ENCODE assay signal across 1 cellular context in the genomic region with DNA sequence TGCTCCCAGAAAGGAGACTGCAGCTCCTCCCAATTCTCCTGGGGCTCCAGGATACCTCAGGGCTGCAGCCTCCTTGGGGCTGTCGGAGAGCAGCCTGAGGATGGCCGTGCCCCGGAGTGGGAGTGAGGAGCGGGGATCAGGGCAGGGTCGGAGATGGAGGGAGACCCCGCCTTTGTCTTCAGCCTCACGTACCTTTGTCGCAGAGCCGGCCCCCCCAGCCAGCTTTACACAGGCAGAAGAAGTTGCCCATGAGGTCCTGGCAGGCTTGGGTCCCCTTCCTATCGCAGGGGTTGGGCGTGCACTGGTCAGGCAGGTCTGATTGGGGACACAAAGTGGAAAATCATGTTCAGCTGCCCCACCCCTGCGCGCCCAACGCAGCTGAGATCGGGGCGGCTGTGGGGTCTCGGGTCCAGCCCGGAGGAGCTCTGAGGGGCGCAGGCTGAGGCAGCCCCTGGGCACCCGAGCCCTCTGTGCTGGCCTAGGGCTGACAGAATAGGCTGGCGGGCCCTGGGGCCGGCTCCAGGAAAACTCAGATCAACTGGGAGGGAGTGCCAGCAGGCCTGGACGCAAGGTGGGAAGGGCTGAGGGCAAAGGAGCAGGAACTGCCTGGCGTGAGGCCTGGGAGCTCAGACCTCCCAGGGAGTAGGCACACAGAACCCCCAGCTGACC.
TF ChIP-seq lines count a peak whose summit lies in the region.

No MANE protein-coding gene starts in this region.

TF ChIP-seq in HCT116, 20 proteins besides CTCF, POLR2A, EP300 and RAD21 (continued from another document):
- TF ChIP-seq, protein P1, sequence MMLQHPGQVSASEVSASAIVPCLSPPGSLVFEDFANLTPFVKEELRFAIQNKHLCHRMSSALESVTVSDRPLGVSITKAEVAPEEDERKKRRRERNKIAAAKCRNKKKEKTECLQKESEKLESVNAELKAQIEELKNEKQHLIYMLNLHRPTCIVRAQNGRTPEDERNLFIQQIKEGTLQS (IDR thresholded peaks at IDR 0.05) = no peak
- no peak for TF ChIP-seq CEBPB (IDR thresholded peaks at IDR 0.05; ENCODE audit: low read depth)
- TF ChIP-seq JUND (IDR thresholded peaks at IDR 0.05) = no peak
- TF ChIP-seq EZH2phosphoT487 (IDR thresholded peaks at IDR 0.05; ENCODE audit: borderline replicate concordance) = no peak
- TF ChIP-seq, protein P2, sequence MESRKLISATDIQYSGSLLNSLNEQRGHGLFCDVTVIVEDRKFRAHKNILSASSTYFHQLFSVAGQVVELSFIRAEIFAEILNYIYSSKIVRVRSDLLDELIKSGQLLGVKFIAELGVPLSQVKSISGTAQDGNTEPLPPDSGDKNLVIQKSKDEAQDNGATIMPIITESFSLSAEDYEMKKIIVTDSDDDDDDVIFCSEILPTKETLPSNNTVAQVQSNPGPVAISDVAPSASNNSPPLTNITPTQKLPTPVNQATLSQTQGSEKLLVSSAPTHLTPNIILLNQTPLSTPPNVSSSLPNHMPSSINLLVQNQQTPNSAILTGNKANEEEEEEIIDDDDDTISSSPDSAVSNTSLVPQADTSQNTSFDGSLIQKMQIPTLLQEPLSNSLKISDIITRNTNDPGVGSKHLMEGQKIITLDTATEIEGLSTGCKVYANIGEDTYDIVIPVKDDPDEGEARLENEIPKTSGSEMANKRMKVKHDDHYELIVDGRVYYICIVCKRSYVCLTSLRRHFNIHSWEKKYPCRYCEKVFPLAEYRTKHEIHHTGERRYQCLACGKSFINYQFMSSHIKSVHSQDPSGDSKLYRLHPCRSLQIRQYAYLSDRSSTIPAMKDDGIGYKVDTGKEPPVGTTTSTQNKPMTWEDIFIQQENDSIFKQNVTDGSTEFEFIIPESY (IDR thresholded peaks at IDR 0.05; ENCODE audit: extremely low read depth, insufficient replicate concordance, low read length) = no peak
- TF ChIP-seq ZNF274 (IDR thresholded peaks at IDR 0.05; ENCODE audit: low read depth, low read length) = no peak
- TF ChIP-seq TCF7L2 (IDR thresholded peaks at IDR 0.05; ENCODE audit: borderline replicate concordance, extremely low read depth, insufficient read depth, insufficient read length) = no peak
- no peak for TF ChIP-seq EZH2 (IDR thresholded peaks at IDR 0.05)
- TF ChIP-seq FOSL1 (IDR thresholded peaks at IDR 0.05; ENCODE audit: low read depth) = no peak
- no peak for TF ChIP-seq ELF1 (IDR thresholded peaks at IDR 0.05; ENCODE audit: borderline replicate concordance, low read depth)
- no peak for TF ChIP-seq EGR1 (IDR thresholded peaks at IDR 0.05; ENCODE audit: low read depth)
- TF ChIP-seq ZFX (IDR thresholded peaks at IDR 0.05) = no peak
- TF ChIP-seq, protein P3, sequence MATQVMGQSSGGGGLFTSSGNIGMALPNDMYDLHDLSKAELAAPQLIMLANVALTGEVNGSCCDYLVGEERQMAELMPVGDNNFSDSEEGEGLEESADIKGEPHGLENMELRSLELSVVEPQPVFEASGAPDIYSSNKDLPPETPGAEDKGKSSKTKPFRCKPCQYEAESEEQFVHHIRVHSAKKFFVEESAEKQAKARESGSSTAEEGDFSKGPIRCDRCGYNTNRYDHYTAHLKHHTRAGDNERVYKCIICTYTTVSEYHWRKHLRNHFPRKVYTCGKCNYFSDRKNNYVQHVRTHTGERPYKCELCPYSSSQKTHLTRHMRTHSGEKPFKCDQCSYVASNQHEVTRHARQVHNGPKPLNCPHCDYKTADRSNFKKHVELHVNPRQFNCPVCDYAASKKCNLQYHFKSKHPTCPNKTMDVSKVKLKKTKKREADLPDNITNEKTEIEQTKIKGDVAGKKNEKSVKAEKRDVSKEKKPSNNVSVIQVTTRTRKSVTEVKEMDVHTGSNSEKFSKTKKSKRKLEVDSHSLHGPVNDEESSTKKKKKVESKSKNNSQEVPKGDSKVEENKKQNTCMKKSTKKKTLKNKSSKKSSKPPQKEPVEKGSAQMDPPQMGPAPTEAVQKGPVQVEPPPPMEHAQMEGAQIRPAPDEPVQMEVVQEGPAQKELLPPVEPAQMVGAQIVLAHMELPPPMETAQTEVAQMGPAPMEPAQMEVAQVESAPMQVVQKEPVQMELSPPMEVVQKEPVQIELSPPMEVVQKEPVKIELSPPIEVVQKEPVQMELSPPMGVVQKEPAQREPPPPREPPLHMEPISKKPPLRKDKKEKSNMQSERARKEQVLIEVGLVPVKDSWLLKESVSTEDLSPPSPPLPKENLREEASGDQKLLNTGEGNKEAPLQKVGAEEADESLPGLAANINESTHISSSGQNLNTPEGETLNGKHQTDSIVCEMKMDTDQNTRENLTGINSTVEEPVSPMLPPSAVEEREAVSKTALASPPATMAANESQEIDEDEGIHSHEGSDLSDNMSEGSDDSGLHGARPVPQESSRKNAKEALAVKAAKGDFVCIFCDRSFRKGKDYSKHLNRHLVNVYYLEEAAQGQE (IDR thresholded peaks at IDR 0.05; ENCODE audit: low read depth) = no peak
